ENCODE assay signal across 17 cellular contexts in genomic region chr2:50650398-50650810, GRCh38.
"Had no signal": no experiment of that assay in that cellular context is flagged by ENCODE, and none has a peak within 500 bp of the region (broad histone marks: within the 10 kb centered on the region; RNA-seq: fewer than 3 reads in every experiment).

No MANE protein-coding gene starts in this region.

- H3K9me3 ChIP-seq: gastrocnemius medialis, right atrium auricular region, thyroid gland, vagina had no signal

- H3K4me3 ChIP-seq: dorsolateral prefrontal cortex, gastrocnemius medialis, right atrium auricular region, thyroid gland, vagina had no signal

- H3K27me3 Mint-ChIP-seq: activated T-cell treated with anti-CD3 and anti-CD28 coated beads, Interleukin-2, amount 50 U/mL, for 24 hours had no signal

- H3K27ac Mint-ChIP-seq: activated naive CD4-positive, alpha-beta T cell treated with anti-CD3 and anti-CD28 coated beads, Interleukin-2, amount 50 U/mL, for 72 hours; activated T-cell treated with anti-CD3 and anti-CD28 coated beads, Interleukin-2, amount 50 U/mL, for 24 hours had no signal

- H3K27ac ChIP-seq: gastrocnemius medialis, right atrium auricular region, thyroid gland, vagina had no signal

- H3K36me3 ChIP-seq: gastrocnemius medialis, right atrium auricular region, thyroid gland, vagina had no signal

- H3K27me3 ChIP-seq: dorsolateral prefrontal cortex, gastrocnemius medialis, right atrium auricular region, thyroid gland, vagina had no signal

- ATAC-seq: activated CD4-positive, CD25-positive, alpha-beta regulatory T cell treated with anti-CD3 and anti-CD28 coated beads, Interleukin-2, amount 50 U/mL, for 24 hours; activated naive CD4-positive, alpha-beta T cell treated with anti-CD3 and anti-CD28 coated beads, Interleukin-2, amount 50 U/mL, for 72 hours; gastrocnemius medialis; left ventricle myocardium superior had no signal

- H3K4me3 Mint-ChIP-seq: activated T-cell treated with anti-CD3 and anti-CD28 coated beads, Interleukin-2, amount 50 U/mL, for 24 hours had no signal

- H3K4me1 ChIP-seq: gastrocnemius medialis, right atrium auricular region, thyroid gland, vagina had no signal

- DNase-seq: activated effector memory CD4-positive, alpha-beta T cell treated with Interleukin-2 at 50 U/mL for 16 hours; activated T-cell treated with anti-CD3 and anti-CD28 coated beads, Interleukin-2, amount 50 U/mL, for 24 hours; amygdala; dorsolateral prefrontal cortex; gastrocnemius medialis; kidney; left ventricle myocardium superior; mesendoderm; posterior cingulate gyrus; small intestine; T-helper 2 cell; thyroid gland had no signal

- FAIRE-seq: kidney, small intestine, TTC549 had no signal
